ENCODE assay signal across 1 cellular context in the genomic region with DNA sequence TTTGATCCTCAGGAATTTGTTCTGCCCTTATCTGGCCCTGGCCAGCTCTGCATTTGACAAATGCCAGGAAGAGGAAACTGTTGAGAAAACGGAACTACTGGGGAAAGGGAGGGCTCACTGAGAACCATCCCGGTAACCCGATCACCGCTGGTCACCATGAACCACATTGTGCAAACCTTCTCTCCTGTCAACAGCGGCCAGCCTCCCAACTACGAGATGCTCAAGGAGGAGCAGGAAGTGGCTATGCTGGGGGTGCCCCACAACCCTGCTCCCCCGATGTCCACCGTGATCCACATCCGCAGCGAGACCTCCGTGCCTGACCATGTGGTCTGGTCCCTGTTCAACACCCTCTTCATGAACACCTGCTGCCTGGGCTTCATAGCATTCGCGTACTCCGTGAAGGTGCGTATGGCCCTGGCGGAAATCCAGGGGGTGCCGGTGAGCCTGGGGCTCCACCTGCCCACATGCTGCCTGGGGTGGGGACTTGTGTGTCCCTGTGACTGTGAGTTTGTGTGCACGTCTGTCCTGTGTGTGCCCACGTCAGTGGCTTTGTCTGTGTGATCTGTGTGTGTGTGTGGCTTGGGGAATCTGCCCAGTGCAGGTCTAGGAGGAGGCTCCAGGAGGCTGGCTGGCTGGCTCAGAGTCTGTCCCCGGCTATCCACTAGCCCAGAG.
TF ChIP-seq lines count a peak whose summit lies in the region.

No MANE protein-coding gene starts in this region.

TF ChIP-seq in GM12878, 131 proteins besides CTCF, POLR2A, EP300 and RAD21 (continues in another document):
- TF ChIP-seq, protein P1, sequence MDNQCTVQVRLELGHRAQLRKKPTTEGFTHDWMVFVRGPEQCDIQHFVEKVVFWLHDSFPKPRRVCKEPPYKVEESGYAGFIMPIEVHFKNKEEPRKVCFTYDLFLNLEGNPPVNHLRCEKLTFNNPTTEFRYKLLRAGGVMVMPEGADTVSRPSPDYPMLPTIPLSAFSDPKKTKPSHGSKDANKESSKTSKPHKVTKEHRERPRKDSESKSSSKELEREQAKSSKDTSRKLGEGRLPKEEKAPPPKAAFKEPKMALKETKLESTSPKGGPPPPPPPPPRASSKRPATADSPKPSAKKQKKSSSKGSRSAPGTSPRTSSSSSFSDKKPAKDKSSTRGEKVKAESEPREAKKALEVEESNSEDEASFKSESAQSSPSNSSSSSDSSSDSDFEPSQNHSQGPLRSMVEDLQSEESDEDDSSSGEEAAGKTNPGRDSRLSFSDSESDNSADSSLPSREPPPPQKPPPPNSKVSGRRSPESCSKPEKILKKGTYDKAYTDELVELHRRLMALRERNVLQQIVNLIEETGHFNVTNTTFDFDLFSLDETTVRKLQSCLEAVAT (IDR thresholded peaks at IDR 0.05): peak; percentile 77
- TF ChIP-seq BHLHE40 (IDR thresholded peaks at IDR 0.05; ENCODE audit: borderline replicate concordance in 1 of 2, low read depth in 2 of 2, low read length in 1 of 2) (peak in 1 of 2 experiments; percentile 59; a peak in 1 of 4 replicates), MXI1 (IDR thresholded peaks at IDR 0.05; ENCODE audit: low read depth, low read length) (peak; percentile 49; the same call in 1 of the 2 replicates), HDGF (IDR thresholded peaks at IDR 0.05) (peak; percentile 94), MTA3 (IDR thresholded peaks at IDR 0.05; ENCODE audit: borderline replicate concordance, low read length) (0 out of 2 replicates have a peak, but pooled peaks have one; percentile 15), TCF3 (IDR thresholded peaks at IDR 0.05; ENCODE audit: borderline replicate concordance, insufficient read depth, low read depth, low read length) (peak; percentile 65; the same call in 1 of the 2 replicates), RAD51 (IDR thresholded peaks at IDR 0.05) (0 out of 2 replicates have a peak, but pooled peaks have one; percentile 35), GATAD2B (conservative IDR thresholded peaks at IDR 0.05; ENCODE audit: low read depth) (0 out of 2 replicates have a peak, but pooled peaks have one; percentile 37), HCFC1 (IDR thresholded peaks at IDR 0.05; ENCODE audit: low read length) (0 out of 2 replicates have a peak, but pooled peaks have one; percentile 16), IRF4 (IDR thresholded peaks at IDR 0.05; ENCODE audit: low read depth, low read length) (0 out of 2 replicates have a peak, but pooled peaks have one; percentile 21), MEF2B (IDR thresholded peaks at IDR 0.05; ENCODE audit: partially characterized antibody, poor library complexity, severe bottlenecking) (peak; percentile 20), RUNX3 (IDR thresholded peaks at IDR 0.05; ENCODE audit: low read length) (peak; percentile 63), SMAD1 (IDR thresholded peaks at IDR 0.05; ENCODE audit: low read depth, partially characterized antibody) (peak; percentile 46), CHD2 (IDR thresholded peaks at IDR 0.05; ENCODE audit: borderline replicate concordance, low read depth, low read length) (peak; percentile 70), TCF12 (IDR thresholded peaks at IDR 0.05; ENCODE audit: low read depth, low read length) (peak; percentile 48; the same call in 1 of the 2 replicates), GABPA (IDR thresholded peaks at IDR 0.05; ENCODE audit: low read depth) (peak; percentile 65; the same call in 1 of the 2 replicates), BACH1 (IDR thresholded peaks at IDR 0.05; ENCODE audit: borderline replicate concordance) (0 out of 2 replicates have a peak, but pooled peaks have one; percentile 42), POLR2AphosphoS5 (IDR thresholded peaks at IDR 0.05; ENCODE audit: low read length) (0 out of 2 replicates have a peak, but pooled peaks have one; percentile 74), MTA2 (IDR thresholded peaks at IDR 0.05; ENCODE audit: low read depth) (peak; percentile 66), MYC (IDR thresholded peaks at IDR 0.05; ENCODE audit: insufficient read depth, insufficient read length, insufficient replicate concordance, low read length, severe bottlenecking) (peak; percentile 59), DPF2 (IDR thresholded peaks at IDR 0.05) (peak; percentile 35; the same call in 1 of the 2 replicates), IKZF2 (IDR thresholded peaks at IDR 0.05) (peak; percentile 33 to 59; a peak in 2 of 4 replicates), SPI1 (IDR thresholded peaks at IDR 0.05; ENCODE audit: borderline replicate concordance, insufficient read depth, low read depth, low read length) (peak; percentile 41; the same call in 1 of the 2 replicates), SMARCA5 (IDR thresholded peaks at IDR 0.05) (peak; percentile 62; the same call in 1 of the 2 replicates), LARP7 (IDR thresholded peaks at IDR 0.05) (0 out of 2 replicates have a peak, but pooled peaks have one; percentile 29), ATF7 (IDR thresholded peaks at IDR 0.05; ENCODE audit: low read depth) (peak; percentile 44), SRF (IDR thresholded peaks at IDR 0.05; ENCODE audit: low read depth in 2 of 2, low read length in 2 of 2) (0 out of 4 replicates have a peak, but pooled peaks of 1 of the 2 experiments have one; percentile 3)
- TF ChIP-seq, protein P2, sequence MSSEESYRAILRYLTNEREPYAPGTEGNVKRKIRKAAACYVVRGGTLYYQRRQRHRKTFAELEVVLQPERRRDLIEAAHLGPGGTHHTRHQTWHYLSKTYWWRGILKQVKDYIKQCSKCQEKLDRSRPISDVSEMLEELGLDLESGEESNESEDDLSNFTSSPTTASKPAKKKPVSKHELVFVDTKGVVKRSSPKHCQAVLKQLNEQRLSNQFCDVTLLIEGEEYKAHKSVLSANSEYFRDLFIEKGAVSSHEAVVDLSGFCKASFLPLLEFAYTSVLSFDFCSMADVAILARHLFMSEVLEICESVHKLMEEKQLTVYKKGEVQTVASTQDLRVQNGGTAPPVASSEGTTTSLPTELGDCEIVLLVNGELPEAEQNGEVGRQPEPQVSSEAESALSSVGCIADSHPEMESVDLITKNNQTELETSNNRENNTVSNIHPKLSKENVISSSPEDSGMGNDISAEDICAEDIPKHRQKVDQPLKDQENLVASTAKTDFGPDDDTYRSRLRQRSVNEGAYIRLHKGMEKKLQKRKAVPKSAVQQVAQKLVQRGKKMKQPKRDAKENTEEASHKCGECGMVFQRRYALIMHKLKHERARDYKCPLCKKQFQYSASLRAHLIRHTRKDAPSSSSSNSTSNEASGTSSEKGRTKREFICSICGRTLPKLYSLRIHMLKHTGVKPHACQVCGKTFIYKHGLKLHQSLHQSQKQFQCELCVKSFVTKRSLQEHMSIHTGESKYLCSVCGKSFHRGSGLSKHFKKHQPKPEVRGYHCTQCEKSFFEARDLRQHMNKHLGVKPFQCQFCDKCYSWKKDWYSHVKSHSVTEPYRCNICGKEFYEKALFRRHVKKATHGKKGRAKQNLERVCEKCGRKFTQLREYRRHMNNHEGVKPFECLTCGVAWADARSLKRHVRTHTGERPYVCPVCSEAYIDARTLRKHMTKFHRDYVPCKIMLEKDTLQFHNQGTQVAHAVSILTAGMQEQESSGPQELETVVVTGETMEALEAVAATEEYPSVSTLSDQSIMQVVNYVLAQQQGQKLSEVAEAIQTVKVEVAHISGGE (CRISPR knock-in tag; IDR thresholded peaks at IDR 0.05): peak; percentile 25; the same call in 1 of the 2 replicates
- TF ChIP-seq, protein P3, sequence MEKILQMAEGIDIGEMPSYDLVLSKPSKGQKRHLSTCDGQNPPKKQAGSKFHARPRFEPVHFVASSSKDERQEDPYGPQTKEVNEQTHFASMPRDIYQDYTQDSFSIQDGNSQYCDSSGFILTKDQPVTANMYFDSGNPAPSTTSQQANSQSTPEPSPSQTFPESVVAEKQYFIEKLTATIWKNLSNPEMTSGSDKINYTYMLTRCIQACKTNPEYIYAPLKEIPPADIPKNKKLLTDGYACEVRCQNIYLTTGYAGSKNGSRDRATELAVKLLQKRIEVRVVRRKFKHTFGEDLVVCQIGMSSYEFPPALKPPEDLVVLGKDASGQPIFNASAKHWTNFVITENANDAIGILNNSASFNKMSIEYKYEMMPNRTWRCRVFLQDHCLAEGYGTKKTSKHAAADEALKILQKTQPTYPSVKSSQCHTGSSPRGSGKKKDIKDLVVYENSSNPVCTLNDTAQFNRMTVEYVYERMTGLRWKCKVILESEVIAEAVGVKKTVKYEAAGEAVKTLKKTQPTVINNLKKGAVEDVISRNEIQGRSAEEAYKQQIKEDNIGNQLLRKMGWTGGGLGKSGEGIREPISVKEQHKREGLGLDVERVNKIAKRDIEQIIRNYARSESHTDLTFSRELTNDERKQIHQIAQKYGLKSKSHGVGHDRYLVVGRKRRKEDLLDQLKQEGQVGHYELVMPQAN (conservative IDR thresholded peaks at IDR 0.05): peak; percentile 54; the same call in 1 of the 2 replicates
- TF ChIP-seq, protein P4, sequence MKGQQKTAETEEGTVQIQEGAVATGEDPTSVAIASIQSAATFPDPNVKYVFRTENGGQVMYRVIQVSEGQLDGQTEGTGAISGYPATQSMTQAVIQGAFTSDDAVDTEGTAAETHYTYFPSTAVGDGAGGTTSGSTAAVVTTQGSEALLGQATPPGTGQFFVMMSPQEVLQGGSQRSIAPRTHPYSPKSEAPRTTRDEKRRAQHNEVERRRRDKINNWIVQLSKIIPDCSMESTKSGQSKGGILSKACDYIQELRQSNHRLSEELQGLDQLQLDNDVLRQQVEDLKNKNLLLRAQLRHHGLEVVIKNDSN (IDR thresholded peaks at IDR 0.05; ENCODE audit: borderline replicate concordance, extremely low read length, insufficient read depth, low read depth, low read length): peak; percentile 45
- TF ChIP-seq, protein P5, sequence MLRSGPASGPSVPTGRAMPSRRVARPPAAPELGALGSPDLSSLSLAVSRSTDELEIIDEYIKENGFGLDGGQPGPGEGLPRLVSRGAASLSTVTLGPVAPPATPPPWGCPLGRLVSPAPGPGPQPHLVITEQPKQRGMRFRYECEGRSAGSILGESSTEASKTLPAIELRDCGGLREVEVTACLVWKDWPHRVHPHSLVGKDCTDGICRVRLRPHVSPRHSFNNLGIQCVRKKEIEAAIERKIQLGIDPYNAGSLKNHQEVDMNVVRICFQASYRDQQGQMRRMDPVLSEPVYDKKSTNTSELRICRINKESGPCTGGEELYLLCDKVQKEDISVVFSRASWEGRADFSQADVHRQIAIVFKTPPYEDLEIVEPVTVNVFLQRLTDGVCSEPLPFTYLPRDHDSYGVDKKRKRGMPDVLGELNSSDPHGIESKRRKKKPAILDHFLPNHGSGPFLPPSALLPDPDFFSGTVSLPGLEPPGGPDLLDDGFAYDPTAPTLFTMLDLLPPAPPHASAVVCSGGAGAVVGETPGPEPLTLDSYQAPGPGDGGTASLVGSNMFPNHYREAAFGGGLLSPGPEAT (IDR thresholded peaks at IDR 0.05; ENCODE audit: low read depth): peak; percentile 49
- TF ChIP-seq, protein P6, sequence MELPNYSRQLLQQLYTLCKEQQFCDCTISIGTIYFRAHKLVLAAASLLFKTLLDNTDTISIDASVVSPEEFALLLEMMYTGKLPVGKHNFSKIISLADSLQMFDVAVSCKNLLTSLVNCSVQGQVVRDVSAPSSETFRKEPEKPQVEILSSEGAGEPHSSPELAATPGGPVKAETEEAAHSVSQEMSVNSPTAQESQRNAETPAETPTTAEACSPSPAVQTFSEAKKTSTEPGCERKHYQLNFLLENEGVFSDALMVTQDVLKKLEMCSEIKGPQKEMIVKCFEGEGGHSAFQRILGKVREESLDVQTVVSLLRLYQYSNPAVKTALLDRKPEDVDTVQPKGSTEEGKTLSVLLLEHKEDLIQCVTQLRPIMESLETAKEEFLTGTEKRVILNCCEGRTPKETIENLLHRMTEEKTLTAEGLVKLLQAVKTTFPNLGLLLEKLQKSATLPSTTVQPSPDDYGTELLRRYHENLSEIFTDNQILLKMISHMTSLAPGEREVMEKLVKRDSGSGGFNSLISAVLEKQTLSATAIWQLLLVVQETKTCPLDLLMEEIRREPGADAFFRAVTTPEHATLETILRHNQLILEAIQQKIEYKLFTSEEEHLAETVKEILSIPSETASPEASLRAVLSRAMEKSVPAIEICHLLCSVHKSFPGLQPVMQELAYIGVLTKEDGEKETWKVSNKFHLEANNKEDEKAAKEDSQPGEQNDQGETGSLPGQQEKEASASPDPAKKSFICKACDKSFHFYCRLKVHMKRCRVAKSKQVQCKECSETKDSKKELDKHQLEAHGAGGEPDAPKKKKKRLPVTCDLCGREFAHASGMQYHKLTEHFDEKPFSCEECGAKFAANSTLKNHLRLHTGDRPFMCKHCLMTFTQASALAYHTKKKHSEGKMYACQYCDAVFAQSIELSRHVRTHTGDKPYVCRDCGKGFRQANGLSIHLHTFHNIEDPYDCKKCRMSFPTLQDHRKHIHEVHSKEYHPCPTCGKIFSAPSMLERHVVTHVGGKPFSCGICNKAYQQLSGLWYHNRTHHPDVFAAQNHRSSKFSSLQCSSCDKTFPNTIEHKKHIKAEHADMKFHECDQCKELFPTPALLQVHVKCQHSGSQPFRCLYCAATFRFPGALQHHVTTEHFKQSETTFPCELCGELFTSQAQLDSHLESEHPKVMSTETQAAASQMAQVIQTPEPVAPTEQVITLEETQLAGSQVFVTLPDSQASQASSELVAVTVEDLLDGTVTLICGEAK (IDR thresholded peaks at IDR 0.05; ENCODE audit: borderline replicate concordance): peak; percentile 78
- TF ChIP-seq, protein P7, sequence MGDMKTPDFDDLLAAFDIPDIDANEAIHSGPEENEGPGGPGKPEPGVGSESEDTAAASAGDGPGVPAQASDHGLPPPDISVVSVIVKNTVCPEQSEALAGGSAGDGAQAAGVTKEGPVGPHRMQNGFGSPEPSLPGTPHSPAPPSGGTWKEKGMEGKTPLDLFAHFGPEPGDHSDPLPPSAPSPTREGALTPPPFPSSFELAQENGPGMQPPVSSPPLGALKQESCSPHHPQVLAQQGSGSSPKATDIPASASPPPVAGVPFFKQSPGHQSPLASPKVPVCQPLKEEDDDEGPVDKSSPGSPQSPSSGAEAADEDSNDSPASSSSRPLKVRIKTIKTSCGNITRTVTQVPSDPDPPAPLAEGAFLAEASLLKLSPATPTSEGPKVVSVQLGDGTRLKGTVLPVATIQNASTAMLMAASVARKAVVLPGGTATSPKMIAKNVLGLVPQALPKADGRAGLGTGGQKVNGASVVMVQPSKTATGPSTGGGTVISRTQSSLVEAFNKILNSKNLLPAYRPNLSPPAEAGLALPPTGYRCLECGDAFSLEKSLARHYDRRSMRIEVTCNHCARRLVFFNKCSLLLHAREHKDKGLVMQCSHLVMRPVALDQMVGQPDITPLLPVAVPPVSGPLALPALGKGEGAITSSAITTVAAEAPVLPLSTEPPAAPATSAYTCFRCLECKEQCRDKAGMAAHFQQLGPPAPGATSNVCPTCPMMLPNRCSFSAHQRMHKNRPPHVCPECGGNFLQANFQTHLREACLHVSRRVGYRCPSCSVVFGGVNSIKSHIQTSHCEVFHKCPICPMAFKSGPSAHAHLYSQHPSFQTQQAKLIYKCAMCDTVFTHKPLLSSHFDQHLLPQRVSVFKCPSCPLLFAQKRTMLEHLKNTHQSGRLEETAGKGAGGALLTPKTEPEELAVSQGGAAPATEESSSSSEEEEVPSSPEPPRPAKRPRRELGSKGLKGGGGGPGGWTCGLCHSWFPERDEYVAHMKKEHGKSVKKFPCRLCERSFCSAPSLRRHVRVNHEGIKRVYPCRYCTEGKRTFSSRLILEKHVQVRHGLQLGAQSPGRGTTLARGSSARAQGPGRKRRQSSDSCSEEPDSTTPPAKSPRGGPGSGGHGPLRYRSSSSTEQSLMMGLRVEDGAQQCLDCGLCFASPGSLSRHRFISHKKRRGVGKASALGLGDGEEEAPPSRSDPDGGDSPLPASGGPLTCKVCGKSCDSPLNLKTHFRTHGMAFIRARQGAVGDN (IDR thresholded peaks at IDR 0.05): peak; percentile 81
- TF ChIP-seq, protein P8, sequence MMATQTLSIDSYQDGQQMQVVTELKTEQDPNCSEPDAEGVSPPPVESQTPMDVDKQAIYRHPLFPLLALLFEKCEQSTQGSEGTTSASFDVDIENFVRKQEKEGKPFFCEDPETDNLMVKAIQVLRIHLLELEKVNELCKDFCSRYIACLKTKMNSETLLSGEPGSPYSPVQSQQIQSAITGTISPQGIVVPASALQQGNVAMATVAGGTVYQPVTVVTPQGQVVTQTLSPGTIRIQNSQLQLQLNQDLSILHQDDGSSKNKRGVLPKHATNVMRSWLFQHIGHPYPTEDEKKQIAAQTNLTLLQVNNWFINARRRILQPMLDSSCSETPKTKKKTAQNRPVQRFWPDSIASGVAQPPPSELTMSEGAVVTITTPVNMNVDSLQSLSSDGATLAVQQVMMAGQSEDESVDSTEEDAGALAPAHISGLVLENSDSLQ (IDR thresholded peaks at IDR 0.05): 0 out of 2 replicates have a peak, but pooled peaks have one; percentile 14
